ENCODE assay signal across 12 cellular contexts in the genomic region with DNA sequence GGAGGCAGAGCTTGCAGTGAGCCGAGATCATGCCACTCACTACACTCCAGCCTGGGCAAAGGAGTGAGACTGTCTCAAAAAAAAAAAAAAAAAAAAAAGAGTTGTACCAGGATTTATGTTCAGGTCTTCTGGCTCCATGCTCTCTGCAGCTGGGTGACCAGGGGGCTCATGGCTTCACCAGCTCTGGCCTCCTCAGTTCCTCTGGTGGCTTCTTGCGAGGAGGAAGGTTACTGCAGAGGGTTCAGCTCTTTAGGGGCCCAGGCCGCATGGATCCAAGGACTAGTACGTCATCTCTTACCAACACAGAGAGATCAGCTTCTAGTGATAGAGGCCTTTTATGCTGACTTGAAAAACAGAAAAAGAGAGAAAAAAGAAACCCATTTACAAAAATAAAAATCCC. TPM values are rescaled to one million over a fixed set of nuclear protein-coding genes. Genes with fewer than 3 reads are reported as not detected.
A peak's percentile ranks its signal among the peaks of the same experiment; 100 is the strongest.
DNase-seq lines count a peak whose midpoint lies in the region; ATAC-seq and TF ChIP-seq lines count a peak whose summit lies in the region.
"Had no signal": no experiment of that assay in that cellular context is flagged by ENCODE, and none has a peak within 500 bp of the region (broad histone marks: within the 10 kb centered on the region; RNA-seq: fewer than 3 reads in every experiment).

No MANE protein-coding gene starts in this region.

- ATAC-seq in Right ventricle myocardium superior (ENCODE audit: poor library complexity) (no peak), natural killer cell (no peak), upper lobe of right lung (no peak), HG03442 (IDR thresholded peaks at IDR 0.05; ENCODE audit: unreplicated experiment) (no peak)
- peak; percentile 15 for ATAC-seq in activated CD8-positive, alpha-beta T cell treated with anti-CD3 and anti-CD28 coated beads for 36 hours

- H3K27ac ChIP-seq in left ventricle myocardium inferior (replicated peaks), result peak overlapping the region; percentile 90
- H3K27ac ChIP-seq in upper lobe of right lung, result no peak overlapping the region

- H3K27me3 ChIP-seq in left ventricle myocardium inferior (ENCODE audit: low read depth), result no peaks in the 10 kb centered on the region
- H3K27me3 ChIP-seq in upper lobe of right lung, result no peaks in the 10 kb centered on the region
- H3K27me3 ChIP-seq: esophagus muscularis mucosa, tibial nerve had no signal

- H3K4me3 ChIP-seq in left ventricle myocardium inferior, result peak overlapping the region; percentile 49
- H3K4me3 ChIP-seq in upper lobe of right lung, result no peak overlapping the region

- TF ChIP-seq CTCF in left ventricle myocardium inferior (IDR thresholded peaks at IDR 0.05; ENCODE audit: borderline replicate concordance) (no peak), natural killer cell (IDR thresholded peaks at IDR 0.05) (no peak), upper lobe of right lung (IDR thresholded peaks at IDR 0.05) (no peak), mesothelial cell of epicardium (IDR thresholded peaks at IDR 0.05; ENCODE audit: unreplicated experiment) (no peak), chondrocyte (IDR thresholded peaks at IDR 0.05) (no peak)
- no peak for TF ChIP-seq CTCF in activated CD8-positive, alpha-beta T cell treated with anti-CD3 and anti-CD28 coated beads for 36 hours (IDR thresholded peaks at IDR 0.05)

- H3K4me1 ChIP-seq in left ventricle myocardium inferior (peaks cover 98% of the 10 kb centered on the region), upper lobe of right lung (peaks cover 74% of the 10 kb centered on the region)

- CTCF ChIA-PET in activated CD8-positive, alpha-beta T cell treated with anti-CD3 and anti-CD28 coated beads for 36 hours (lab: Charles Lee), result interaction anchor here (3.5 kb wide), 1 partner anchor 188 kb away, joined by 13 read pairs; no protein-coding TSS in a partner anchor

- intact Hi-C loops in left ventricle myocardium inferior (cut with micrococcal nuclease) (loop anchor here (10.0 kb wide), 1 partner anchor 102 kb away; no protein-coding TSS in a partner anchor), Right ventricle myocardium superior (cut with DNase I) (no loop called here), natural killer cell (cut with micrococcal nuclease) (loop anchor here (5.0 kb wide), 1 partner anchor 216 kb away; no protein-coding TSS in a partner anchor), upper lobe of right lung (cut with DNase I) (no loop called here)
- intact Hi-C loops in activated CD8-positive, alpha-beta T cell treated with anti-CD3 and anti-CD28 coated beads for 36 hours (cut with micrococcal nuclease), result loop anchor here (10.0 kb wide), 1 partner anchor 92 kb away; no protein-coding TSS in a partner anchor

- peak overlapping the region; percentile 91 for H3K27ac Mint-ChIP-seq in activated CD8-positive, alpha-beta T cell treated with anti-CD3 and anti-CD28 coated beads for 36 hours
- H3K27ac Mint-ChIP-seq in natural killer cell (peak overlapping the region; percentile 89 to 100), mesothelial cell of epicardium (no peak overlapping the region), chondrocyte (ENCODE audit: unreplicated experiment) (no peak overlapping the region)

- H3K4me3 Mint-ChIP-seq in activated CD8-positive, alpha-beta T cell treated with anti-CD3 and anti-CD28 coated beads for 36 hours, result peak overlapping the region; percentile 22
- H3K4me3 Mint-ChIP-seq in natural killer cell (peak overlapping the region; percentile 97), mesothelial cell of epicardium (no peak overlapping the region), chondrocyte (ENCODE audit: unreplicated experiment) (no peak overlapping the region)

- H3K36me3 Mint-ChIP-seq in activated CD8-positive, alpha-beta T cell treated with anti-CD3 and anti-CD28 coated beads for 36 hours (ENCODE audit: low read depth), result no peaks in the 10 kb centered on the region
- H3K36me3 Mint-ChIP-seq in natural killer cell (no peaks in the 10 kb centered on the region), mesothelial cell of epicardium (no peaks in the 10 kb centered on the region), chondrocyte (ENCODE audit: low read depth) (peaks cover 39% of the 10 kb centered on the region)

- POLR2A ChIA-PET in activated CD8-positive, alpha-beta T cell treated with anti-CD3 and anti-CD28 coated beads for 36 hours (lab: Charles Lee), result interaction anchor here (1.0 kb wide), 1 partner anchor 17 kb away, joined by 5 read pairs; no protein-coding TSS in a partner anchor

- H3K27me3 Mint-ChIP-seq in activated CD8-positive, alpha-beta T cell treated with anti-CD3 and anti-CD28 coated beads for 36 hours, result no peaks in the 10 kb centered on the region
- H3K27me3 Mint-ChIP-seq in natural killer cell (ENCODE audit: low read depth in 2 of 2) (no peaks in the 10 kb centered on the region), mesothelial cell of epicardium (ENCODE audit: low read depth) (peaks cover 78% of the 10 kb centered on the region), chondrocyte (ENCODE audit: low read depth) (peaks cover 24% of the 10 kb centered on the region)

- no peaks in the 10 kb centered on the region for H3K9me3 Mint-ChIP-seq in activated CD8-positive, alpha-beta T cell treated with anti-CD3 and anti-CD28 coated beads for 36 hours
- H3K9me3 Mint-ChIP-seq in natural killer cell (no peaks in the 10 kb centered on the region), mesothelial cell of epicardium (no peaks in the 10 kb centered on the region), chondrocyte (ENCODE audit: low read depth) (no peaks in the 10 kb centered on the region)

- no peaks in the 10 kb centered on the region for H3K9me3 ChIP-seq in left ventricle myocardium inferior (replicated peaks)
- H3K9me3 ChIP-seq in upper lobe of right lung, result no peaks in the 10 kb centered on the region
- H3K9me3 ChIP-seq: esophagus muscularis mucosa, tibial nerve had no signal

- H3K4me1 Mint-ChIP-seq in activated CD8-positive, alpha-beta T cell treated with anti-CD3 and anti-CD28 coated beads for 36 hours (ENCODE audit: low read depth), result peaks cover 47% of the 10 kb centered on the region
- H3K4me1 Mint-ChIP-seq in natural killer cell (peaks cover 85 to 90% of the 10 kb centered on the region in 2 donors), mesothelial cell of epicardium (peaks cover 31% of the 10 kb centered on the region), chondrocyte (ENCODE audit: low read depth) (peaks cover 44% of the 10 kb centered on the region)

- H3K36me3 ChIP-seq in left ventricle myocardium inferior, result peaks cover 70% of the 10 kb centered on the region
- peaks cover 67% of the 10 kb centered on the region for H3K36me3 ChIP-seq in upper lobe of right lung

- DNase-seq in left ventricle myocardium inferior, result no peak
- no peak for DNase-seq in Right ventricle myocardium superior
- peak; percentile 26 for DNase-seq in activated CD8-positive, alpha-beta T cell treated with anti-CD3 and anti-CD28 coated beads for 36 hours
- no peak for DNase-seq in natural killer cell
- peak; percentile 10 for DNase-seq in upper lobe of right lung
- no peak for DNase-seq in mesothelial cell of epicardium (ENCODE audit: low spot score in 2 of 2, unreplicated experiment in 2 of 2)
- DNase-seq in chondrocyte (ENCODE audit: low spot score), result no peak
- DNase-seq: AML-193 had no signal

RNA-seq across cellular contexts. Expression of gene ZBTB16, which starts 13.5 kb away (rescaled TPM):
- total RNA-seq in left ventricle myocardium inferior (64.5 TPM), Right ventricle myocardium superior (64.8 TPM), natural killer cell (100 to 1,000 TPM; 104 to 224 (median 156) TPM), upper lobe of right lung (221 TPM), mesothelial cell of epicardium (not detected in 3 replicates), chondrocyte (18.5 to 22.0 TPM (median 21.9 TPM) in 3 replicates)
- 10 to 100 TPM in 1 of 2 experiments, 1 to 10 TPM in 1; 9.5 to 10.1 TPM for total RNA-seq in activated CD8-positive, alpha-beta T cell treated with anti-CD3 and anti-CD28 coated beads for 36 hours
- total RNA-seq: NCI-H460 had no signal

Comparison
In these comparisons a context has a peak if more than half of its experiments do, and no peak if none do; other contexts are left out.
1. intact Hi-C loops: an anchor here in left ventricle myocardium inferior (10.0 kb wide), activated CD8-positive, alpha-beta T cell treated with anti-CD3 and anti-CD28 coated beads for 36 hours (10.0 kb wide) and natural killer cell (5.0 kb wide); none called in Right ventricle myocardium superior and upper lobe of right lung.
2. DNase-seq: peak in activated CD8-positive, alpha-beta T cell treated with anti-CD3 and anti-CD28 coated beads for 36 hours (single experiment) and upper lobe of right lung (single experiment); none in left ventricle myocardium inferior (single experiment), Right ventricle myocardium superior (single experiment), natural killer cell (single experiment), mesothelial cell of epicardium (0 of 2) and chondrocyte (single experiment).
3. H3K27ac Mint-ChIP-seq: peak in activated CD8-positive, alpha-beta T cell treated with anti-CD3 and anti-CD28 coated beads for 36 hours (single experiment) and natural killer cell (2 of 2); none in mesothelial cell of epicardium (single experiment) and chondrocyte (single experiment).
4. H3K4me3 Mint-ChIP-seq: peak in activated CD8-positive, alpha-beta T cell treated with anti-CD3 and anti-CD28 coated beads for 36 hours (single experiment) and natural killer cell (single experiment); none in mesothelial cell of epicardium (single experiment) and chondrocyte (single experiment).